In the genomic region with DNA sequence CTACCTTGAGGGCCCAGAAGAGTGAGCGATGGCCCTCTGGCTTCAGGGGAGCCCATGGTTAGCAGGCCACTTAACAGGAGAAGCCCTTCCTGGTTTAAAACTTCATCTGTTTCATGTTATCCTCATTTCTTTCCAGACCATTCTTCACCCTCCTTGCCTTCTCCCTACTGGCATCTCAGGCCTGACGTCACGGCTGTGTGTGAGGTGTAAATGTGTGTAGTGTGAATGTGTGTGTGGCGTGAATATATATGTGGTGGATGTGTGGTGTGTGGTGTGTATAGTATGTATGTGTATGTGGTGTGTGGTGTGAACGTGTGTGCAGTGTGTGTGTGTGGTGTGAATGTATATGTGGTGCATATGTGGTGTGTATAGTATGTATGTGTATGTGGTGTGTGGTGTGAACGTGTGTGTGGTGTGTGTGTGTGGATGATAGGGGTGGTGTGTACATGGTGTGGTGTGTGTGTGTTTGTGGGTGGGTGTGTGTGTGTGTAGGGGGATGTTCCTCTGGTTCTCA, we compare ENCODE assay signal across 1 cellular context.
TF ChIP-seq lines count a peak whose summit lies in the region.

No MANE protein-coding gene starts in this region.

TF ChIP-seq in H1, 55 proteins besides CTCF, POLR2A, EP300 and RAD21:
- TF ChIP-seq CBX8 (IDR thresholded peaks at IDR 0.05; ENCODE audit: borderline replicate concordance, low read depth, low read length) (no peak), RBBP5 (IDR thresholded peaks at IDR 0.05; ENCODE audit: borderline replicate concordance, low read depth, low read length) (no peak), KDM5A (IDR thresholded peaks at IDR 0.05; ENCODE audit: low read length) (no peak), CEBPB (IDR thresholded peaks at IDR 0.05; ENCODE audit: low read depth, low read length) (no peak), POLR2AphosphoS5 (IDR thresholded peaks at IDR 0.05; ENCODE audit: low read depth, low read length) (no peak), TEAD4 (IDR thresholded peaks at IDR 0.05; ENCODE audit: low read depth, low read length) (no peak), CREB1 (IDR thresholded peaks at IDR 0.05) (no peak), SUZ12 (IDR thresholded peaks at IDR 0.05; ENCODE audit: low read length) (no peak)
- TF ChIP-seq, protein P1, sequence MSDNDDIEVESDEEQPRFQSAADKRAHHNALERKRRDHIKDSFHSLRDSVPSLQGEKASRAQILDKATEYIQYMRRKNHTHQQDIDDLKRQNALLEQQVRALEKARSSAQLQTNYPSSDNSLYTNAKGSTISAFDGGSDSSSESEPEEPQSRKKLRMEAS (IDR thresholded peaks at IDR 0.05): no peak
TF ChIP-seq in H1: peak in this region for 0.
